ENCODE assay signal across 1 cellular context in the genomic region with DNA sequence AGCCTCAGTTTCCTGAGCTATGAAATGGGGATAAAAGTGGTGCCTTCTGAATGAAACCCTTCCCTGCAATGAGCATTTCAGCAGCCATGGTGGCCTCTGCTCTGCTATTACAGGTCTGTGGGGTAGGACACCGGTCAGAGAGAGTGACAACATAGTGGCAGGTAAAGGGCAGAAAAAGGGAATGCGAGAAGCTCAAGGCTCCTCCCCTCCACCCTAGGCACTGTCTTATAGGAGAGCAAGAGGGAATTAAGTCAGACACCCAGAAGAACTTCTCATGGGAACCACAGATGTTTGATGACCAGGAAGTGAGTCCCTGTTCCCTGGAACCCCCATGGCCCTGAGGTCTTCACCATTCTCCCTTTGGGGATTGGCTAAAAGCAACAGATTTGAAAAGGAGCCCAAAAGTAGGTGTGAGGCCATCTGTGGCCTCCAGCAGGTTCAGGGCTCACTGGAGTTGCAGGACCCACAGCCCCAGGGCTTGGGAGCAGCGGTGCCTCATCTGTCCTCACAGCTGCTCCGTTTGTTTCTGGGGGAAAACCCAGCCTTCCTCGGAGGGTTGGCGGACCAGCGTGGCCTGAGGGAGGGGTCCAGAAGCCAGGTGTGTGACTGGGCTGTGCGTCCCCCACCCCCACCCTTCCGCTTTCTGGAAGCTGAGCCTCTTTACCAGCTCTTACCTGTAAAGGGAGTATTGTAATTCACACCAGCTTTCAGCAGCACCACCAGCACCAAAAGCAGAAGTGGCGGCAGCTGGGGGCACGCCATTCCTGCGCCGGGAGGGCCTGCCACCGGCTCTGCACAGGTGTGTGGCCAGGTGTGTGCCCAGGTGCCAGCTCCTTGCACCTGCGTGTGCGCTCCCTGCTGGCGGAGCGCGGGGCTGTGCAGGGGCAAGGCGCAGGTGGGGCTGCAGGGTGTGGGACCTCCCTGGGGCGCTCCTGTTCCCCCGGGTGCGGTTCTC.
TF ChIP-seq lines count a peak whose summit lies in the region.

No MANE protein-coding gene starts in this region.

TF ChIP-seq in H1, 55 proteins besides CTCF, POLR2A, EP300 and RAD21:
- TF ChIP-seq, protein P1, sequence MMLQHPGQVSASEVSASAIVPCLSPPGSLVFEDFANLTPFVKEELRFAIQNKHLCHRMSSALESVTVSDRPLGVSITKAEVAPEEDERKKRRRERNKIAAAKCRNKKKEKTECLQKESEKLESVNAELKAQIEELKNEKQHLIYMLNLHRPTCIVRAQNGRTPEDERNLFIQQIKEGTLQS (IDR thresholded peaks at IDR 0.05; ENCODE audit: insufficient read depth, low read depth, low read length) = no peak
- TF ChIP-seq, protein P2, sequence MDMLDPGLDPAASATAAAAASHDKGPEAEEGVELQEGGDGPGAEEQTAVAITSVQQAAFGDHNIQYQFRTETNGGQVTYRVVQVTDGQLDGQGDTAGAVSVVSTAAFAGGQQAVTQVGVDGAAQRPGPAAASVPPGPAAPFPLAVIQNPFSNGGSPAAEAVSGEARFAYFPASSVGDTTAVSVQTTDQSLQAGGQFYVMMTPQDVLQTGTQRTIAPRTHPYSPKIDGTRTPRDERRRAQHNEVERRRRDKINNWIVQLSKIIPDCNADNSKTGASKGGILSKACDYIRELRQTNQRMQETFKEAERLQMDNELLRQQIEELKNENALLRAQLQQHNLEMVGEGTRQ (IDR thresholded peaks at IDR 0.05; ENCODE audit: low read length) = no peak
- no peak for TF ChIP-seq POU5F1 (IDR thresholded peaks at IDR 0.05; ENCODE audit: low read depth, low read length)
- peak; percentile 97 for TF ChIP-seq TCF12 (IDR thresholded peaks at IDR 0.05; ENCODE audit: low read depth, low read length)
- TF ChIP-seq RXRA (IDR thresholded peaks at IDR 0.05; ENCODE audit: insufficient read depth, low read depth, low read length) = no peak
- TF ChIP-seq, protein P3, sequence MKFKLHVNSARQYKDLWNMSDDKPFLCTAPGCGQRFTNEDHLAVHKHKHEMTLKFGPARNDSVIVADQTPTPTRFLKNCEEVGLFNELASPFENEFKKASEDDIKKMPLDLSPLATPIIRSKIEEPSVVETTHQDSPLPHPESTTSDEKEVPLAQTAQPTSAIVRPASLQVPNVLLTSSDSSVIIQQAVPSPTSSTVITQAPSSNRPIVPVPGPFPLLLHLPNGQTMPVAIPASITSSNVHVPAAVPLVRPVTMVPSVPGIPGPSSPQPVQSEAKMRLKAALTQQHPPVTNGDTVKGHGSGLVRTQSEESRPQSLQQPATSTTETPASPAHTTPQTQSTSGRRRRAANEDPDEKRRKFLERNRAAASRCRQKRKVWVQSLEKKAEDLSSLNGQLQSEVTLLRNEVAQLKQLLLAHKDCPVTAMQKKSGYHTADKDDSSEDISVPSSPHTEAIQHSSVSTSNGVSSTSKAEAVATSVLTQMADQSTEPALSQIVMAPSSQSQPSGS (IDR thresholded peaks at IDR 0.05; ENCODE audit: low read length) = no peak
- TF ChIP-seq SIRT6 (IDR thresholded peaks at IDR 0.05; ENCODE audit: low read length) = no peak
- TF ChIP-seq PHF8 (conservative IDR thresholded peaks at IDR 0.05; ENCODE audit: low read depth, low read length) = no peak
- TF ChIP-seq SP1 (IDR thresholded peaks at IDR 0.05; ENCODE audit: low read depth, low read length) = 0 out of 2 replicates have a peak, but pooled peaks have one; percentile 17
- no peak for TF ChIP-seq BCL11A (IDR thresholded peaks at IDR 0.05; ENCODE audit: low read depth in 2 of 2, low read length in 2 of 2)
- no peak for TF ChIP-seq CTBP2 (IDR thresholded peaks at IDR 0.05; ENCODE audit: borderline replicate concordance, insufficient read depth, insufficient read length, low read length)
- no peak for TF ChIP-seq MAFK (IDR thresholded peaks at IDR 0.05; ENCODE audit: low read depth, low read length)
- no peak for TF ChIP-seq SAP30 (IDR thresholded peaks at IDR 0.05; ENCODE audit: insufficient read depth, insufficient replicate concordance, low read length)
- no peak for TF ChIP-seq GTF2F1 (IDR thresholded peaks at IDR 0.05; ENCODE audit: borderline replicate concordance, low read depth, low read length)
- 0 out of 4 replicates have a peak, but pooled peaks of 1 of the 2 experiments have one; percentile 9 for TF ChIP-seq HDAC2 (IDR thresholded peaks at IDR 0.05; ENCODE audit: borderline replicate concordance in 1 of 2, low read depth in 2 of 2, low read length in 2 of 2)
- TF ChIP-seq, protein P4, sequence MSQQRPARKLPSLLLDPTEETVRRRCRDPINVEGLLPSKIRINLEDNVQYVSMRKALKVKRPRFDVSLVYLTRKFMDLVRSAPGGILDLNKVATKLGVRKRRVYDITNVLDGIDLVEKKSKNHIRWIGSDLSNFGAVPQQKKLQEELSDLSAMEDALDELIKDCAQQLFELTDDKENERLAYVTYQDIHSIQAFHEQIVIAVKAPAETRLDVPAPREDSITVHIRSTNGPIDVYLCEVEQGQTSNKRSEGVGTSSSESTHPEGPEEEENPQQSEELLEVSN (IDR thresholded peaks at IDR 0.05) = peak; percentile 53; the same call in 1 of the 2 replicates
- TF ChIP-seq, protein P5, sequence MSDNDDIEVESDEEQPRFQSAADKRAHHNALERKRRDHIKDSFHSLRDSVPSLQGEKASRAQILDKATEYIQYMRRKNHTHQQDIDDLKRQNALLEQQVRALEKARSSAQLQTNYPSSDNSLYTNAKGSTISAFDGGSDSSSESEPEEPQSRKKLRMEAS (IDR thresholded peaks at IDR 0.05) = peak; percentile 61; the same call in 1 of the 2 replicates
- peak in 1 of 2 experiments; percentile 62; a peak in 1 of 4 replicates for TF ChIP-seq SIN3A (conservative IDR thresholded peaks at IDR 0.05 in 1 of 2, IDR thresholded peaks at IDR 0.05 in 1 of 2; ENCODE audit: low read depth in 1 of 2, low read length in 2 of 2)
- peak; percentile 58; the same call in 1 of the 2 replicates for TF ChIP-seq YY1 (IDR thresholded peaks at IDR 0.05; ENCODE audit: low read depth, low read length)
- TF ChIP-seq POLR2AphosphoS5 (IDR thresholded peaks at IDR 0.05; ENCODE audit: low read depth, low read length) = 0 out of 2 replicates have a peak, but pooled peaks have one; percentile 49
